33 cellular contexts compared by ENCODE assay signal in genomic region chr7:139224219-139224618, GRCh38.
"Had no signal": no experiment of that assay in that cellular context is flagged by ENCODE, and none has a peak within 500 bp of the region (broad histone marks: within the 10 kb centered on the region; RNA-seq: fewer than 3 reads in every experiment).

No MANE protein-coding gene starts in this region.

- H3K27me3 ChIP-seq: adrenal gland, ascending aorta, body of pancreas, brain microvascular endothelial cell, breast epithelium, cardiac muscle cell had no signal

- H3K9me3 ChIP-seq: adrenal gland, ascending aorta, body of pancreas, breast epithelium had no signal

- H3K27ac ChIP-seq: adrenal gland, ascending aorta, body of pancreas, brain microvascular endothelial cell, breast epithelium, cardiac muscle cell had no signal

- FAIRE-seq: astrocyte, bronchial epithelial cell had no signal

- H3K4me1 ChIP-seq: adrenal gland, ascending aorta, body of pancreas, breast epithelium had no signal

- H3K36me3 ChIP-seq: adrenal gland, ascending aorta, brain microvascular endothelial cell, breast epithelium, cardiac muscle cell had no signal

- ATAC-seq: activated naive CD4-positive, alpha-beta T cell treated with anti-CD3 and anti-CD28 coated beads, Interleukin-2, amount 50 U/mL, for 72 hours; activated naive CD8-positive, alpha-beta T cell treated with anti-CD3 and anti-CD28 coated beads, Interleukin-2, amount 50 U/mL, for 24 hours; activated T-cell treated with anti-CD3 and anti-CD28 coated beads, Interleukin-2, amount 50 U/mL, for 4 hours; activated T-cell treated with anti-CD3 and anti-CD28 coated beads, Interleukin-2, amount 50 U/mL, for 72 hours; activated T-helper 17 cell treated with anti-CD3 and anti-CD28 coated beads, Interleukin-2, amount 50 U/mL, for 72 hours; body of pancreas had no signal

- H3K4me3 ChIP-seq: adrenal gland, ascending aorta, body of pancreas, breast epithelium, cardiac muscle cell had no signal

- DNase-seq: activated effector memory CD4-positive, alpha-beta T cell treated with anti-CD3 and anti-CD28 coated beads, Interleukin-2, amount 50 U/mL, for 16 hours; activated effector memory CD4-positive, alpha-beta T cell treated with Interleukin-2 at 50 U/mL for 16 hours; activated gamma-delta T cell; activated gamma-delta T cell treated with Interleukin-2 at 50 U/mL for 16 hours; activated naive CD4-positive, alpha-beta T cell; activated naive CD4-positive, alpha-beta T cell treated with anti-CD3 and anti-CD28 coated beads for 36 hours; activated naive CD4-positive, alpha-beta T cell treated with anti-CD3 and anti-CD28 coated beads, Interleukin-2, amount 10 ng/mL, durations not matched to agents 7 days and 5 days; activated naive CD4-positive, alpha-beta T cell treated with anti-CD3 and anti-CD28 coated beads, Interleukin-2, amount 50 U/mL, for 16 hours; activated naive CD4-positive, alpha-beta T cell treated with Interleukin-2 at 50 U/mL for 16 hours; activated naive CD8-positive, alpha-beta T cell treated with anti-CD3 and anti-CD28 coated beads for 36 hours; activated naive CD8-positive, alpha-beta T cell treated with anti-CD3 and anti-CD28 coated beads, Interleukin-2, amount 10 ng/mL, durations not matched to agents 7 days and 5 days; activated naive CD8-positive, alpha-beta T cell treated with anti-CD3 and anti-CD28 coated beads, Interleukin-2, amount 50 U/mL, for 24 hours; activated T-cell treated with anti-CD3 and anti-CD28 coated beads, Interleukin-2, amount 50 U/mL, for 24 hours; activated T-cell treated with anti-CD3 and anti-CD28 coated beads, Interleukin-2, amount 50 U/mL, for 4 hours; activated T-cell treated with anti-CD3 and anti-CD28 coated beads, Interleukin-2, amount 50 U/mL, for 48 hours; activated T-cell treated with anti-CD3 and anti-CD28 coated beads, Interleukin-2, amount 50 U/mL, for 72 hours; adrenal gland; amniotic stem cell; amygdala; anterior cingulate cortex; aorta; body of pancreas; brain microvascular endothelial cell; caudate nucleus; central memory CD4-positive, alpha-beta T cell; cerebellar nuclear complex had no signal
